In genomic region chr7:30796105-30796869, GRCh38 we compare ENCODE assay signal across 9 cellular contexts. TPM values are rescaled to one million over a fixed set of nuclear protein-coding genes. Genes with fewer than 3 reads are reported as not detected.
DNase-seq lines count a peak whose midpoint lies in the region; ATAC-seq and TF ChIP-seq lines count a peak whose summit lies in the region.
"Had no signal": no experiment of that assay in that cellular context is flagged by ENCODE, and none has a peak within 500 bp of the region (broad histone marks: within the 10 kb centered on the region; RNA-seq: fewer than 3 reads in every experiment).

No MANE protein-coding gene starts in this region.

- H3K9me3 ChIP-seq in AG04450 (ENCODE audit: control insufficient read depth, insufficient read depth, low read length) (no peaks in the 10 kb centered on the region), mesodermal cell (ENCODE audit: control insufficient read depth, low read length) (no peaks in the 10 kb centered on the region)

- H3K36me3 ChIP-seq in mesodermal cell (ENCODE audit: control insufficient read depth, insufficient read depth, low read length), result peaks cover 9% of the 10 kb centered on the region

- H3K27ac ChIP-seq in AG04450 (ENCODE audit: low read depth, low read length), result peak overlapping the region; percentile 66
- peak overlapping the region; percentile 45 for H3K27ac ChIP-seq in mesodermal cell (ENCODE audit: low read depth, low read length, severe bottlenecking)

- no CpG with 5 or more reads among the region's 1 CpG for WGBS in mesodermal cell (ENCODE audit: insufficient coverage in 2 of 2), 2 experiments

- peak; percentile 19 for ATAC-seq in GM18870 (IDR thresholded peaks at IDR 0.05; ENCODE audit: unreplicated experiment)
- no peak for ATAC-seq in GM19023 (IDR thresholded peaks at IDR 0.05; ENCODE audit: unreplicated experiment)
- ATAC-seq in GM21529 (IDR thresholded peaks at IDR 0.05; ENCODE audit: unreplicated experiment), result no peak

- peak; percentile 59 for DNase-seq in AG04450 (ENCODE audit: low read depth, low spot score)
- peak; percentile 37 for DNase-seq in amniotic epithelial cell (ENCODE audit: low read depth)
- DNase-seq in germinal center (ENCODE audit: low spot score), result no peak
- no peak for DNase-seq in stimulated activated CD4-positive, alpha-beta T cell treated with anti-CD3 and anti-CD28 coated beads, Interleukin-2, amount 100 ng/mL, for 48 hours
- DNase-seq: NCI-H774 had no signal

- CTCF ChIA-PET in AG04450 (lab: Charles Lee), result interaction anchor here (0.7 to 2.8 kb wide), 6 partner anchors 56 to 326 kb away, joined by 3 to 14 read pairs (median 6); no protein-coding TSS in a partner anchor

- POLR2A ChIA-PET in AG04450 (lab: Yijun Ruan, JAX), result interaction anchor here (0.7 to 0.8 kb wide), 3 partner anchors 43 to 70 kb away, joined by 3 to 6 read pairs (median 5); no protein-coding TSS in a partner anchor

- no peaks in the 10 kb centered on the region for H3K27me3 ChIP-seq in AG04450 (ENCODE audit: control insufficient read depth, insufficient read depth, low read length)

- H3K4me3 ChIP-seq in AG04450 (ENCODE audit: low read depth, low read length) (no peak overlapping the region), mesodermal cell (ENCODE audit: extremely low read depth, insufficient read depth, low read length, poor library complexity, severe bottlenecking) (no peak overlapping the region)

- TF ChIP-seq CTCF in AG04450 (IDR thresholded peaks at IDR 0.05; ENCODE audit: low read depth, low read length), result no peak

- H3K4me1 ChIP-seq in mesodermal cell (ENCODE audit: control insufficient read depth, insufficient read depth, low read length, poor library complexity, severe bottlenecking), result peaks cover 55% of the 10 kb centered on the region

RNA-seq across cellular contexts. Expression of gene MINDY4, which starts 25.1 kb away (rescaled TPM):
- polyA plus RNA-seq in AG04450 (2011; rRNA removed), result 1.8 and 2.4 TPM in 2 replicates
- 4.2 and 4.7 TPM in 2 replicates for polyA minus RNA-seq in AG04450 (2011; rRNA and poly(A)+ RNA removed)
- polyA plus RNA-seq in mesodermal cell (2013, experiment 1 of 2), result 3.2 TPM
- polyA plus RNA-seq in mesodermal cell (2013, experiment 2 of 2), result 3.8 TPM

RNA-seq across cellular contexts. Expression of gene INMT, which starts 44.4 kb away (rescaled TPM):
- 6.6 and 7.6 TPM in 2 replicates for polyA plus RNA-seq in AG04450 (2011; rRNA removed)
- polyA minus RNA-seq in AG04450 (2011; rRNA and poly(A)+ RNA removed), result 12.5 and 17.0 TPM in 2 replicates
- polyA plus RNA-seq in mesodermal cell (2013, experiment 1 of 2), result 0.59 TPM
- polyA plus RNA-seq in mesodermal cell (2013, experiment 2 of 2), result 0.56 TPM

Comparison
In these comparisons a context has a peak if more than half of its experiments do, and no peak if none do; other contexts are left out.
1. DNase-seq: peak in AG04450 (single experiment) and amniotic epithelial cell (single experiment); none in germinal center (single experiment) and stimulated activated CD4-positive, alpha-beta T cell treated with anti-CD3 and anti-CD28 coated beads, Interleukin-2, amount 100 ng/mL, for 48 hours (0 of 2).